ENCODE assay signal across 8 cellular contexts in the genomic region with DNA sequence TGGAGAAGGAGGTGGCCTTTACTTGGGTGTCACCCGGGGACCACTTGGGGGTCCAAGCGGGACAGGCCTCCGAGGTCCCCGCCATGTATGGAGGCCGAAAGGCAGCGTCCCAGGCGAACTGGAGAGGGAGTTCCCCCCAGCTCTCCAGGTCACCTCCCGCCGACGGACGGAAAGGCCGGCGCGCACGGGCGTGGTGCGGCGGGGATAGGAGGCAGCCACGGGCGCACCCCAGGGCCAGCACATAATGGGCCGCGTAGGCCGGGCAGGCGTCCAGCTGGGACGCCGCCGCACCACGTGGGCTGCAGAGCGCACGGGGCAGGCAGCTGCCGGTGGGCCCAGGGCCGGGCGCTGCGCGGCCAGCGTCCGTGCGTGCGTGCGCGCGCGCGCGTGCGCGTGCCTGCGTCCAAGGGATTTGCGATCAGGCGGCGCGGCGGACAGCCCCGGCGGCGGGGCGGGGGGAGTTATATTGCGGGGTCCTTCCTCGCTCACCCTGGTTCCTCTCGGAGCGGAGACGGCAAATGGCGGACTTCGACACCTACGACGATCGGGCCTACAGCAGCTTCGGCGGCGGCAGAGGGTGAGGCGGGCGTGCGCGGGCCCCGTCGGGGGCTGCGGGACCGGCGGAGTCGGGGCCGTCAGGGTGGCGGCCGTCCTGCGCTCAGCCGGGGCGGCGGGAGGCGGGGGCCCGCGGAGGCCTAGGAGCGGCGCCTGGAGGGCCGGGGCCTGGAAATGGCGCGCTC. TPM values are rescaled to one million over a fixed set of nuclear protein-coding genes. Genes with fewer than 3 reads are reported as not detected.
DNase-seq lines count a peak whose midpoint lies in the region; ATAC-seq, FAIRE-seq and TF ChIP-seq lines count a peak whose summit lies in the region.

A gene (plus strand): TSS at position 491 of the 740 bp plus-strand sequence. CDS start 28 bp downstream, at position 519.

- no peaks in the 10 kb centered on the region for H3K9me3 Mint-ChIP-seq in activated T-cell treated with anti-CD3 and anti-CD28 coated beads, Interleukin-2, amount 50 U/mL, for 72 hours

- no peak for FAIRE-seq in RCC 7860 (lab: Jason Lieb, UNC)

- H3K9me3 ChIP-seq in Karpas-422 (ENCODE audit: low read length) (no peaks in the 10 kb centered on the region), esophagus squamous epithelium (no peaks in the 10 kb centered on the region)

- peaks cover 49% of the 10 kb centered on the region for H3K4me1 ChIP-seq in Karpas-422 (ENCODE audit: low read length)
- peaks cover 36 to 59% (median 41%) of the 10 kb centered on the region in 3 donors for H3K4me1 ChIP-seq in esophagus squamous epithelium

- H3K36me3 ChIP-seq in Karpas-422 (ENCODE audit: insufficient read depth, low read length): peaks cover 22% of the 10 kb centered on the region
- H3K36me3 ChIP-seq in esophagus squamous epithelium: peaks cover 0 to 27% (median 0%) of the 10 kb centered on the region in 3 donors

- no peaks in the 10 kb centered on the region for H3K27me3 Mint-ChIP-seq in activated T-cell treated with anti-CD3 and anti-CD28 coated beads, Interleukin-2, amount 50 U/mL, for 72 hours (ENCODE audit: low read depth)

- TF ChIP-seq POLR2A in esophagus squamous epithelium (IDR thresholded peaks at IDR 0.05): peak in 3 of 4 donors; percentile 60 to 93 (median 85)

- WGBS in esophagus squamous epithelium, 2 donors: 0% methylated on average over 21 of the region's 95 CpGs; no CpG with 5 or more reads in 1 of the 2 donors

- H4K20me1 ChIP-seq in Karpas-422 (ENCODE audit: insufficient read depth, low read depth, low read length): peaks cover 45% of the 10 kb centered on the region

- H3K27ac ChIP-seq in Karpas-422 (ENCODE audit: low read length): peak within 1 kb of the TSS; percentile 57
- H3K27ac ChIP-seq in esophagus squamous epithelium: peak within 1 kb of the TSS; percentile 95 to 99 (median 98)

- H2AFZ ChIP-seq in Karpas-422 (ENCODE audit: low read length): peak within 1 kb of the TSS; percentile 14; the same call in 1 of the 2 replicates

- peak in 1 of 6 experiments; percentile 28 for TF ChIP-seq CTCF in esophagus squamous epithelium (IDR thresholded peaks at IDR 0.05)

- peak; percentile 86 for DNase-seq in DMS79 treated with DMSO at 0.1 percent for 48 hours (lab: John Stamatoyannopoulos, UW)
- peak; percentile 98 for DNase-seq in Karpas-422
- DNase-seq in RCC 7860 (ENCODE audit: low spot score): peak; percentile 89
- peak; percentile 95 to 99 for DNase-seq in activated T-cell treated with anti-CD3 and anti-CD28 coated beads, Interleukin-2, amount 50 U/mL, for 72 hours
- peak; percentile 83 for DNase-seq in esophagus squamous epithelium (lab: John Stamatoyannopoulos, UW)
- peak; percentile 97 for DNase-seq in myocyte (ENCODE audit: low read depth)
- DNase-seq in stimulated activated CD8-positive, alpha-beta memory T cell treated with anti-CD3 and anti-CD28 coated beads, Interleukin-7, amount 100 ng/mL, for 4 hours (ENCODE audit: low read depth in 2 of 2): peak; percentile 84 to 91

- H3K27ac Mint-ChIP-seq in activated T-cell treated with anti-CD3 and anti-CD28 coated beads, Interleukin-2, amount 50 U/mL, for 72 hours: peak within 1 kb of the TSS; percentile 96

- H3K9me2 ChIP-seq in Karpas-422 (replicated peaks; ENCODE audit: insufficient read depth, low read length): no peaks in the 10 kb centered on the region

- H3K27me3 ChIP-seq in Karpas-422 (ENCODE audit: low read length) (no peaks in the 10 kb centered on the region), esophagus squamous epithelium (no peaks in the 10 kb centered on the region)

- peak within 1 kb of the TSS; percentile 93 to 97 for H3K4me3 Mint-ChIP-seq in activated T-cell treated with anti-CD3 and anti-CD28 coated beads, Interleukin-2, amount 50 U/mL, for 72 hours

- H3K4me3 ChIP-seq in Karpas-422 (ENCODE audit: low read length) (peak within 1 kb of the TSS; percentile 85), esophagus squamous epithelium (peak within 1 kb of the TSS; percentile 73 to 97 (median 88))

- H3K4me2 ChIP-seq in Karpas-422 (ENCODE audit: low read depth, low read length, poor library complexity, severe bottlenecking): peak within 1 kb of the TSS; percentile 98

- ATAC-seq in GM21825 (IDR thresholded peaks at IDR 0.05; ENCODE audit: unreplicated experiment): peak; percentile 81
- ATAC-seq in activated T-cell treated with anti-CD3 and anti-CD28 coated beads, Interleukin-2, amount 50 U/mL, for 72 hours (replicated peaks in 1 of 2): peak; percentile 88 to 89

- H3K4me1 Mint-ChIP-seq in activated T-cell treated with anti-CD3 and anti-CD28 coated beads, Interleukin-2, amount 50 U/mL, for 72 hours (ENCODE audit: low read depth): peaks cover 47% of the 10 kb centered on the region

- intact Hi-C loops in esophagus squamous epithelium (cut with DNase I): no loop called here

- peak within 1 kb of the TSS; percentile 87 for H3K9ac ChIP-seq in Karpas-422 (ENCODE audit: low read length)

- H3K36me3 Mint-ChIP-seq in activated T-cell treated with anti-CD3 and anti-CD28 coated beads, Interleukin-2, amount 50 U/mL, for 72 hours (ENCODE audit: insufficient read depth in 2 of 2): peaks cover 11 to 23% of the 10 kb centered on the region in 2 donors

- H3K79me2 ChIP-seq in Karpas-422 (ENCODE audit: low read length): peaks cover 47% of the 10 kb centered on the region

RNA-seq across cellular contexts. Expression of the gene that starts here (rescaled TPM):
- 200 and 286 TPM in 2 replicates for total RNA-seq in Karpas-422 (2014; rRNA removed; shearing (Covaris generic); ENCODE audit: low replicate concordance)
- total RNA-seq in activated T-cell treated with anti-CD3 and anti-CD28 coated beads, Interleukin-2, amount 50 U/mL, for 72 hours: 100 to 1,000 TPM; 452 to 457 TPM
- 100 to 1,000 TPM; 194 to 261 (median 249) TPM for total RNA-seq in esophagus squamous epithelium
- total RNA-seq in myocyte: 304 and 308 TPM in 2 replicates
- polyA plus RNA-seq in myocyte (2012): 270 TPM

Comparison
In these comparisons a context has a peak if more than half of its experiments do, and no peak if none do; other contexts are left out.
1. Peak in every context shown above with its lines: DNase-seq, ATAC-seq, H3K4me3 ChIP-seq and H3K27ac ChIP-seq.